In the genomic region with DNA sequence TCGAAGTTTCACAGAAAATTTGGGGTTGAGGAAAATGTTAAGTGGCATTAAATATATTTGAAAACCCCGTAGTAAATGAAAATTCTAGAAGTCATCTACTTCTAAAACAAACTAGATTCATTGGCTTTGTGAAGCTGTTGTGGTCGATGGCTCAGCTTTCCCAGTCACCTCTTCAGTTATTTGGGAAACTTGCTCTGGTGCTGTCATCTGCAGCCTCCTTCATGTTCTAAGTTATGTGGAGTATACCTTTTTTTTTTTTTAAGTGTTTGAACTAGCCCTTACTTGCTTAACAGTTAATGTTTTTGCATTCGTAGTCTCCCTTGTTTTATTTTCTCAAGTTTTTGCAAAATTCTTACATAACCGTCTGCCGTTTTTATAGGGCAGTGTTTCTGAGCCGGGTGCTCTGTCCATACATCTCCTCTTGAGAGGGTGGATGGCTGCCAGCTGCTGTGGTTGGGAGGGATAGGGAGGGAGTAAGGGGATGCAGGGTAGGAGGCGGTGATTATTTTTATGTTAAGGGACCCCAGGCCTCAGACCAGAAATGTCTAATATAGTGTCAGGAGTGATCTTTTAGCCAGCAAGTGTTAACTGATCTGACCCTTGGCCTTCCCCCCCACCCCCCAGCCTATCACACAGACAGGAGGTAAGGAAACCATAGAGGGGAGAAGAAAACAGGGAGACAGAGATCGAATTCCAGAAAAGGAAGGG, we compare ENCODE assay signal across 15 cellular contexts. TPM values are rescaled to one million over a fixed set of nuclear protein-coding genes. Genes with fewer than 3 reads are reported as not detected.
DNase-seq lines count a peak whose midpoint lies in the region; ATAC-seq and TF ChIP-seq lines count a peak whose summit lies in the region.
"Had no signal": no experiment of that assay in that cellular context is flagged by ENCODE, and none has a peak within 500 bp of the region (broad histone marks: within the 10 kb centered on the region; RNA-seq: fewer than 3 reads in every experiment).

No MANE protein-coding gene starts in this region.

- H3K36me3 Mint-ChIP-seq in T-helper 17 cell (ENCODE audit: low read depth), result no peaks in the 10 kb centered on the region

- peaks cover 51% of the 10 kb centered on the region for H3K4me1 Mint-ChIP-seq in T-helper 17 cell

- H3K9me3 ChIP-seq in T-helper 17 cell (ENCODE audit: control insufficient read depth, low read length, poor library complexity, severe bottlenecking) (no peaks in the 10 kb centered on the region), lower lobe of right lung (no peaks in the 10 kb centered on the region), stomach (no peaks in the 10 kb centered on the region), tibial artery (no peaks in the 10 kb centered on the region)

- H3K27me3 Mint-ChIP-seq in T-helper 17 cell, result no peaks in the 10 kb centered on the region
- H3K27me3 Mint-ChIP-seq: stimulated activated naive CD8-positive, alpha-beta T cell treated with anti-CD3 and anti-CD28 coated beads, Interleukin-15, Interleukin-2, amounts not matched to agents 100 ng/mL and 50 ng/mL, for 24 hours had no signal

- WGBS in stomach, 5 donors, result 57 to 69% (median 65%) methylated on average over 9 of the region's 9 CpGs

- intact Hi-C loops in lower lobe of right lung (cut with DNase I), result no loop called here
- intact Hi-C loops in stomach (cut with DNase I; ENCODE audit: low total_unique reads), result no loop called here
- intact Hi-C loops in tibial artery (cut with DNase I; ENCODE audit: low total_unique reads), result loop anchor here (10.0 kb wide), 1 partner anchor 120 kb away; no protein-coding TSS in a partner anchor

- TF ChIP-seq POLR2A in stomach (IDR thresholded peaks at IDR 0.05), result no peak

- no peak overlapping the region for H3K4me3 ChIP-seq in lower lobe of right lung
- H3K4me3 ChIP-seq in stomach, result no peak overlapping the region
- no peak overlapping the region for H3K4me3 ChIP-seq in tibial artery

- H3K27ac Mint-ChIP-seq in T-helper 17 cell, result peak overlapping the region; percentile 66

- H3K36me3 ChIP-seq in lower lobe of right lung (no peaks in the 10 kb centered on the region), stomach (no peaks in the 10 kb centered on the region), tibial artery (no peaks in the 10 kb centered on the region)

- ATAC-seq in T-helper 17 cell (no peak), lower lobe of right lung (peak in 1 of 2 donors; percentile 50), GM19035 (IDR thresholded peaks at IDR 0.05; ENCODE audit: unreplicated experiment) (no peak)

- H3K4me1 ChIP-seq in lower lobe of right lung, result peaks cover 65% of the 10 kb centered on the region
- H3K4me1 ChIP-seq in stomach, result peaks cover 46 to 83% (median 65%) of the 10 kb centered on the region in 4 donors
- peaks cover 0 to 52% (median 34%) of the 10 kb centered on the region in 4 donors for H3K4me1 ChIP-seq in tibial artery

- TF ChIP-seq EP300 in stomach (IDR thresholded peaks at IDR 0.05), result no peak

- TF ChIP-seq CTCF in lower lobe of right lung (IDR thresholded peaks at IDR 0.05) (no peak), stomach (IDR thresholded peaks at IDR 0.05) (no peak), tibial artery (IDR thresholded peaks at IDR 0.05) (no peak)

- H3K27ac ChIP-seq in lower lobe of right lung, result peak overlapping the region; percentile 39
- peak overlapping the region; percentile 45 to 84 (median 68) for H3K27ac ChIP-seq in stomach
- peak overlapping the region in 1 of 2 donors; percentile 61 for H3K27ac ChIP-seq in tibial artery
- H3K27ac ChIP-seq: epithelial cell of prostate, KMS-11 had no signal

- DNase-seq in NCI-H2029 (lab: John Stamatoyannopoulos, UW), result peak; percentile 32
- DNase-seq in NCI-H2029 treated with DMSO at 0.1 percent for 48 hours (lab: John Stamatoyannopoulos, UW), result no peak
- no peak for DNase-seq in T-helper 17 cell
- no peak for DNase-seq in lower lobe of right lung
- DNase-seq in stomach, result no peak
- no peak for DNase-seq in cortex of kidney (lab: John Stamatoyannopoulos, UW)
- no peak for DNase-seq in tibial artery
- DNase-seq: activated naive CD4-positive, alpha-beta T cell treated with anti-CD3 and anti-CD28 coated beads, Interleukin-2, amount 10 ng/mL, durations not matched to agents 7 days and 5 days; NCI-H187; NCI-H774; Right ventricle myocardium superior had no signal

- no peak overlapping the region for H3K4me3 Mint-ChIP-seq in T-helper 17 cell
- H3K4me3 Mint-ChIP-seq: stimulated activated naive CD8-positive, alpha-beta T cell treated with anti-CD3 and anti-CD28 coated beads, Interleukin-15, Interleukin-2, amounts not matched to agents 100 ng/mL and 50 ng/mL, for 24 hours had no signal

- H3K27me3 ChIP-seq in lower lobe of right lung (ENCODE audit: low read depth), result no peaks in the 10 kb centered on the region
- H3K27me3 ChIP-seq in stomach, result no peaks in the 10 kb centered on the region
- H3K27me3 ChIP-seq in tibial artery, result no peaks in the 10 kb centered on the region

RNA-seq across cellular contexts. Expression of gene RREB1, which starts 7.1 kb away (rescaled TPM):
- total RNA-seq in T-helper 17 cell, result 10 to 100 TPM; 34.7 to 48.1 TPM
- total RNA-seq in lower lobe of right lung, result 62.8 TPM
- 100 to 1,000 TPM in 1 of 5 donors, 10 to 100 TPM in 4; 39.7 to 125 (median 61.8) TPM for total RNA-seq in stomach
- 1 to 10 TPM; 4.0 to 8.2 (median 5.2) TPM for polyA plus RNA-seq in stomach
